13 cellular contexts compared by ENCODE assay signal in the genomic region with DNA sequence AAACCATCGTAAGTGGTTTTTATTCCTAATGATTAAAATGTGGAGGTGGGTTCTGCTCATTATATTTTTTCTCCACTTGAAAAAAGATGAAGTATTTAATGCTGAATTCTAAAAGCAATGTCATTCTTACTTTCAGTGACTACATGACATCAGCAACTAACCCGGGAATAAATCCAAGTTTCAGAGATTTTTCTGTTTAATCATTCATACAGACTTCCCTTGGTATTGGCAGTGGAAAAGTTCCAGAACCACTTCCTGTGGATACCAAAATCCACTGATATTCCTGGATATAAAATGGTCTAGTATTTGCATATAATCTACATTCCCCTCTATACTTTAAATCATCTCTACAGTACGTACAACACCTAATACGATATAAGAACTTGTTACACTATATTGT.
A peak's percentile ranks its signal among the peaks of the same experiment; 100 is the strongest.
DNase-seq lines count a peak whose midpoint lies in the region; ATAC-seq and TF ChIP-seq lines count a peak whose summit lies in the region.
"Had no signal": no experiment of that assay in that cellular context is flagged by ENCODE, and none has a peak within 500 bp of the region (broad histone marks: within the 10 kb centered on the region; RNA-seq: fewer than 3 reads in every experiment).

No MANE protein-coding gene starts in this region.

- no peak for TF ChIP-seq EP300 in gastroesophageal sphincter (IDR thresholded peaks at IDR 0.05)

- H3K4me2 ChIP-seq in SU-DHL-6 (ENCODE audit: low read depth, low read length, poor library complexity, severe bottlenecking): peak overlapping the region; percentile 48

- H3K36me3 Mint-ChIP-seq in stimulated activated memory B cell treated with anti-CD40 and anti-IgM and Interleukin-4, amounts not matched to agents 10 μg/mL and 1 μg/mL and 100 μg/mL, for 72 hours: peaks cover 19% of the 10 kb centered on the region
- H3K36me3 Mint-ChIP-seq: immature natural killer cell had no signal

- TF ChIP-seq POLR2A in gastroesophageal sphincter (IDR thresholded peaks at IDR 0.05): no peak

- peaks cover 14% of the 10 kb centered on the region for H3F3A ChIP-seq in SU-DHL-6 (ENCODE audit: insufficient read depth)

- H3K4me3 ChIP-seq in SU-DHL-6 (ENCODE audit: insufficient read depth, low read length, poor library complexity, severe bottlenecking): no peak overlapping the region
- no peak overlapping the region for H3K4me3 ChIP-seq in foreskin fibroblast (ENCODE audit: low read depth in 1 of 2, low read length in 2 of 2)
- H3K4me3 ChIP-seq in gastroesophageal sphincter: no peak overlapping the region
- H3K4me3 ChIP-seq: HAP-1 had no signal

- TF ChIP-seq CTCF in SU-DHL-6 (IDR thresholded peaks at IDR 0.05; ENCODE audit: insufficient read depth, low read length, poor library complexity, severe bottlenecking) (no peak), foreskin fibroblast (IDR thresholded peaks at IDR 0.05; ENCODE audit: low read depth, low read length) (no peak), gastroesophageal sphincter (IDR thresholded peaks at IDR 0.05) (no peak), GM10266 (IDR thresholded peaks at IDR 0.05; ENCODE audit: control insufficient read depth, insufficient read depth, low read depth, missing control alignments) (no peak)

- H3K36me3 ChIP-seq in SU-DHL-6 (ENCODE audit: low read length) (no peaks in the 10 kb centered on the region), gastroesophageal sphincter (no peaks in the 10 kb centered on the region)
- H3K36me3 ChIP-seq: HAP-1 had no signal

- peaks cover 16% of the 10 kb centered on the region for H3K9me3 Mint-ChIP-seq in stimulated activated memory B cell treated with anti-CD40 and anti-IgM and Interleukin-4, amounts not matched to agents 10 μg/mL and 1 μg/mL and 100 μg/mL, for 72 hours

- H3K4me3 Mint-ChIP-seq in stimulated activated memory B cell treated with anti-CD40 and anti-IgM and Interleukin-4, amounts not matched to agents 10 μg/mL and 1 μg/mL and 100 μg/mL, for 72 hours: no peak overlapping the region
- H3K4me3 Mint-ChIP-seq: immature natural killer cell had no signal

- ATAC-seq in stimulated activated memory B cell treated with anti-CD40 and anti-IgM and Interleukin-4, amounts not matched to agents 10 μg/mL and 1 μg/mL and 100 μg/mL, for 72 hours: no peak
- no peak for ATAC-seq in gastroesophageal sphincter
- no peak for ATAC-seq in HG03025 (IDR thresholded peaks at IDR 0.05; ENCODE audit: low FRiP score, unreplicated experiment)

- 0 out of 2 replicates have a peak overlapping the region, but pooled peaks have one; percentile 2 for H3K9ac ChIP-seq in SU-DHL-6 (ENCODE audit: low read length)

- peaks cover 0 to 8% (median 0%) of the 10 kb centered on the region in 3 donors for H3K4me1 ChIP-seq in gastroesophageal sphincter

- no peaks in the 10 kb centered on the region for H3K79me2 ChIP-seq in SU-DHL-6 (ENCODE audit: insufficient read depth, low read length)

- H3K4me1 Mint-ChIP-seq in stimulated activated memory B cell treated with anti-CD40 and anti-IgM and Interleukin-4, amounts not matched to agents 10 μg/mL and 1 μg/mL and 100 μg/mL, for 72 hours: peaks cover 48% of the 10 kb centered on the region
- H3K4me1 Mint-ChIP-seq: immature natural killer cell had no signal

- no peaks in the 10 kb centered on the region for H4K20me1 ChIP-seq in SU-DHL-6 (ENCODE audit: low read depth, low read length)

- peak overlapping the region; percentile 83 for H3K27ac Mint-ChIP-seq in stimulated activated memory B cell treated with anti-CD40 and anti-IgM and Interleukin-4, amounts not matched to agents 10 μg/mL and 1 μg/mL and 100 μg/mL, for 72 hours
- H3K27ac Mint-ChIP-seq: immature natural killer cell had no signal

- no peaks in the 10 kb centered on the region for H3K27me3 Mint-ChIP-seq in stimulated activated memory B cell treated with anti-CD40 and anti-IgM and Interleukin-4, amounts not matched to agents 10 μg/mL and 1 μg/mL and 100 μg/mL, for 72 hours
- H3K27me3 Mint-ChIP-seq: IgD-negative memory B cell had no signal

- peak overlapping the region; percentile 3; the same call in 1 of the 2 replicates for H3K27ac ChIP-seq in SU-DHL-6 (ENCODE audit: low read depth, low read length)
- peak overlapping the region in 2 of 4 donors; percentile 42 to 68 for H3K27ac ChIP-seq in gastroesophageal sphincter

- no peaks in the 10 kb centered on the region for H3K9me2 ChIP-seq in SU-DHL-6 (replicated peaks; ENCODE audit: insufficient read depth, low read length)

- 46 to 48% methylated on average over 4 of the region's 4 CpGs for WGBS in gastroesophageal sphincter (ENCODE audit: low coverage in 1 of 2), 2 donors

- H3K27me3 ChIP-seq in SU-DHL-6 (ENCODE audit: low read length): no peaks in the 10 kb centered on the region
- H3K27me3 ChIP-seq in gastroesophageal sphincter: no peaks in the 10 kb centered on the region

- peak overlapping the region; percentile 71 for H2AFZ ChIP-seq in SU-DHL-6 (ENCODE audit: low read depth, low read length, severe bottlenecking)

- H3K9me3 ChIP-seq in SU-DHL-6 (ENCODE audit: insufficient read depth, low read length) (no peaks in the 10 kb centered on the region), gastroesophageal sphincter (peaks cover 0 to 10% (median 0%) of the 10 kb centered on the region in 3 donors)

- peak; percentile 85 for DNase-seq in GM04504 (ENCODE audit: low read depth)
- DNase-seq in foreskin fibroblast: peak; percentile 71 to 88
- DNase-seq in GM10266 (ENCODE audit: extremely low spot score): no peak
- DNase-seq in SKM-1 treated with dmso at 0.1 percent for 144 hours (lab: John Stamatoyannopoulos, UW; ENCODE audit: unreplicated experiment): no peak
- DNase-seq: aorta, immature natural killer cell, NCI-H774 had no signal

Comparison
In these comparisons a context has a peak if more than half of its experiments do, and no peak if none do; other contexts are left out.
1. DNase-seq: peak in GM04504 (single experiment) and foreskin fibroblast (2 of 2); none in GM10266 (single experiment) and SKM-1 treated with dmso at 0.1 percent for 144 hours (single experiment).